In the genomic region with DNA sequence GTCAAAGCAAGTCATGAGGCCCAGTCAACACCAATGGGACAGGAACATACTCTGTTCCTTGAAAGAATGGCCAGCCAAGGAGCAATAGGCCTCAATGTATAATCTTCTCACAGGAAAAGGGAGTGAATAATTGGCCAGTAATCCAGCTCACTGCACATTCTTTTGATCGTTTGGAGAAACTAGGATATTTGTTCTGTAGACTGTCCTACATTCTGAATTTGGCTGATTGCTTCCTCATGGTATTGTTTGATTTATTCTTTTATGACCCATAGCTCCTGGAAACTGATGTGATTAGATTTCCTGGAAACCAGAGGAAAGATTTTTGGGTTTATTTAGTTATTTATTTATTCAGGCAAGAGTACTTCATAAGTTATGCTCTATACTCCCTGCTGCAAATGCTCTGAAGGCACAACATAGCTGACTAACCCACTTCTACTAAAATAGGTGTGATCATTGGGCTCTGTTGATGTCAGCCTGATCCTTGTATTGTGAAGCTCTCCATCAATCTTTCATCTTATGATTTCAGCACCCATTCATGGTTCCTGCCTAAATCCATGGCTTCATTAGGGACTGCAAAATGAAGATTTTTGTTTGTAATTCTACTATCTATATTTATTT, we compare ENCODE assay signal across 31 cellular contexts.
DNase-seq lines count a peak whose midpoint lies in the region; ATAC-seq and TF ChIP-seq lines count a peak whose summit lies in the region.
"Had no signal": no experiment of that assay in that cellular context is flagged by ENCODE, and none has a peak within 500 bp of the region (broad histone marks: within the 10 kb centered on the region; RNA-seq: fewer than 3 reads in every experiment).

No MANE protein-coding gene starts in this region.

- H4K8ac ChIP-seq in mesenchymal stem cell (ENCODE audit: low read length): no peak overlapping the region

- H3K27ac ChIP-seq in VCaP: peak overlapping the region; percentile 9; the same call in 1 of the 2 replicates
- peak overlapping the region; percentile 52 for H3K27ac ChIP-seq in mesenchymal stem cell (ENCODE audit: low read length, poor library complexity, severe bottlenecking)
- H3K27ac ChIP-seq: lower lobe of right lung had no signal

- DNase-seq in AG09309 (ENCODE audit: low read depth) (peak; percentile 21), fibroblast of gingiva (ENCODE audit: low read depth) (peak; percentile 49), mesenchymal stem cell (no peak), COLO829 (ENCODE audit: low spot score) (no peak), T-helper 17 cell (no peak), putamen (ENCODE audit: low spot score) (no peak)
- DNase-seq: 8988T; activated CD4-positive, alpha-beta T cell treated with anti-CD3 and anti-CD28 coated beads, Interleukin-2, amount 50 U/mL, for 48 hours; activated CD4-positive, CD25-positive, alpha-beta regulatory T cell treated with anti-CD3 and anti-CD28 coated beads, Interleukin-2, amount 50 U/mL, for 72 hours; activated naive CD4-positive, alpha-beta T cell treated with Interleukin-2 at 50 U/mL for 16 hours; activated T-cell treated with anti-CD3 and anti-CD28 coated beads, Interleukin-2, amount 50 U/mL, for 72 hours; Calu3; DMS79 treated with DMSO at 0.1 percent for 48 hours; GF-D8; KG1; kidney glomerular epithelial cell; lower lobe of right lung; MM.1S; natural killer cell; NCI-H1105 treated with DMSO at 0.1 percent for 48 hours; NCI-H2029 treated with DMSO at 0.1 percent for 48 hours; NCI-H2227 treated with DMSO at 0.1 percent for 48 hours; NCI-H526; retina; SK-N-SH; small intestine; stimulated activated naive CD4-positive, alpha-beta T cell treated with Interleukin-2 at 50 U/mL for 16 hours had no signal

- no peak overlapping the region for H3K4me3 Mint-ChIP-seq in T-helper 17 cell
- H3K4me3 Mint-ChIP-seq: activated T-cell treated with anti-CD3 and anti-CD28 coated beads, Interleukin-2, amount 50 U/mL, for 72 hours; natural killer cell; T-helper 1 cell treated with Interleukin-12 subunit alpha and Interleukin-12 subunit beta and Interleukin-4 antibody, amounts not matched to agents 30 μg/mL and 1 μg/mL, for 36 hours had no signal

- no peak overlapping the region for H2BK12ac ChIP-seq in mesenchymal stem cell (ENCODE audit: low read length in 2 of 2)

- no peak overlapping the region for H3K27ac Mint-ChIP-seq in T-helper 17 cell
- H3K27ac Mint-ChIP-seq: activated T-cell treated with anti-CD3 and anti-CD28 coated beads, Interleukin-2, amount 50 U/mL, for 72 hours; natural killer cell; T-helper 1 cell treated with Interleukin-12 subunit alpha and Interleukin-12 subunit beta and Interleukin-4 antibody, amounts not matched to agents 30 μg/mL and 1 μg/mL, for 36 hours had no signal

- H3K4ac ChIP-seq in mesenchymal stem cell (ENCODE audit: low read depth in 1 of 2, low read length in 2 of 2): no peak overlapping the region

- no peaks in the 10 kb centered on the region for H3K36me3 ChIP-seq in mesenchymal stem cell (ENCODE audit: control insufficient read depth in 1 of 2, insufficient read depth in 2 of 2, low read depth in 1 of 2, low read length in 2 of 2)
- H3K36me3 ChIP-seq: lower lobe of right lung had no signal

- no peak overlapping the region for H4K91ac ChIP-seq in mesenchymal stem cell (ENCODE audit: low read length)

- H3K4me2 ChIP-seq in mesenchymal stem cell (ENCODE audit: low read length, poor library complexity, severe bottlenecking): no peak overlapping the region
- H3K4me2 ChIP-seq: SK-N-SH had no signal

- no peak overlapping the region for H2AFZ ChIP-seq in mesenchymal stem cell (ENCODE audit: low read depth, low read length)

- H2BK15ac ChIP-seq in mesenchymal stem cell (ENCODE audit: low read depth, poor library complexity, severe bottlenecking): no peak overlapping the region

- H3K27me3 ChIP-seq in mesenchymal stem cell (ENCODE audit: control insufficient read depth in 1 of 2, insufficient read depth in 1 of 2, low read length in 2 of 2): no peaks in the 10 kb centered on the region

- no peak overlapping the region for H3K14ac ChIP-seq in mesenchymal stem cell (ENCODE audit: low read length in 2 of 2)

- H3K23ac ChIP-seq in mesenchymal stem cell (ENCODE audit: low read length in 2 of 2): no peak overlapping the region

- TF ChIP-seq CTCF in AG09309 (IDR thresholded peaks at IDR 0.05; ENCODE audit: control insufficient read depth, insufficient read depth, low read depth, low read length, missing control alignments): no peak
- no peak for TF ChIP-seq CTCF in VCaP (conservative IDR thresholded peaks at IDR 0.05)

- H2BK120ac ChIP-seq in mesenchymal stem cell (ENCODE audit: low read depth, low read length): no peak overlapping the region

- H3K4me1 ChIP-seq in mesenchymal stem cell (ENCODE audit: control insufficient read depth, insufficient read depth, low read depth, low read length): peaks cover 6% of the 10 kb centered on the region
- H3K4me1 ChIP-seq: lower lobe of right lung had no signal

- H3K4me3 ChIP-seq in AG09309 (ENCODE audit: control insufficient read depth, low read depth, low read length) (no peak overlapping the region), mesenchymal stem cell (ENCODE audit: insufficient read depth in 1 of 2, low read depth in 1 of 2, low read length in 2 of 2) (no peak overlapping the region)
- H3K4me3 ChIP-seq: lower lobe of right lung had no signal

- 71% methylated on average over 1 of the region's 1 CpG for WGBS in mesenchymal stem cell

- no peaks in the 10 kb centered on the region for H3K36me3 Mint-ChIP-seq in T-helper 17 cell (ENCODE audit: low read depth)
- H3K36me3 Mint-ChIP-seq: natural killer cell had no signal

- ATAC-seq in T-helper 17 cell (no peak), HG02610 (IDR thresholded peaks at IDR 0.05; ENCODE audit: unreplicated experiment) (no peak)
- ATAC-seq: activated T-cell treated with anti-CD3 and anti-CD28 coated beads, Interleukin-2, amount 50 U/mL, for 72 hours; lower lobe of right lung; natural killer cell; Right ventricle myocardium inferior had no signal

- no peak overlapping the region for H3K18ac ChIP-seq in mesenchymal stem cell (ENCODE audit: low read depth in 1 of 2, low read length in 2 of 2)

- H3K9me3 ChIP-seq in mesenchymal stem cell (ENCODE audit: control insufficient read depth, low read length) (no peaks in the 10 kb centered on the region), T-helper 17 cell (ENCODE audit: control insufficient read depth, low read length, poor library complexity, severe bottlenecking) (no peaks in the 10 kb centered on the region)
- H3K9me3 ChIP-seq: lower lobe of right lung, SK-N-SH had no signal

- peak overlapping the region; percentile 18 for H2AK5ac ChIP-seq in mesenchymal stem cell (ENCODE audit: low read length, severe bottlenecking)

- H2BK5ac ChIP-seq in mesenchymal stem cell (ENCODE audit: low read depth, low read length, poor library complexity, severe bottlenecking): no peak overlapping the region

- H3K27me3 Mint-ChIP-seq in T-helper 17 cell: no peaks in the 10 kb centered on the region

- no peak overlapping the region for H3K9ac ChIP-seq in mesenchymal stem cell (ENCODE audit: low read length)
- H3K9ac ChIP-seq: SK-N-SH had no signal

- H3K79me1 ChIP-seq in mesenchymal stem cell (replicated peaks; ENCODE audit: low read length, poor library complexity, severe bottlenecking): no peaks in the 10 kb centered on the region

- no peaks in the 10 kb centered on the region for H3K4me1 Mint-ChIP-seq in T-helper 17 cell
- H3K4me1 Mint-ChIP-seq: natural killer cell had no signal

Comparison
In these comparisons a context has a peak if more than half of its experiments do, and no peak if none do; other contexts are left out.
1. DNase-seq: peak in AG09309 (single experiment) and fibroblast of gingiva (single experiment); none in mesenchymal stem cell (single experiment), COLO829 (single experiment), T-helper 17 cell (0 of 3) and putamen (single experiment).